21 cellular contexts compared by ENCODE assay signal in genomic region chr13:49516467-49516866, GRCh38. TPM values are rescaled to one million over a fixed set of nuclear protein-coding genes. Genes with fewer than 3 reads are reported as not detected.
DNase-seq lines count a peak whose midpoint lies in the region; ATAC-seq and TF ChIP-seq lines count a peak whose summit lies in the region.
"Had no signal": no experiment of that assay in that cellular context is flagged by ENCODE, and none has a peak within 500 bp of the region (broad histone marks: within the 10 kb centered on the region; RNA-seq: fewer than 3 reads in every experiment).

No MANE protein-coding gene starts in this region.

- H3K4me1 Mint-ChIP-seq in central memory CD8-positive, alpha-beta T cell, result peaks cover 27% of the 10 kb centered on the region
- H3K4me1 Mint-ChIP-seq in T-cell, result peaks cover 14 to 23% (median 23%) of the 10 kb centered on the region in 3 donors
- H3K4me1 Mint-ChIP-seq: CD14-positive monocyte had no signal

- H3K9me3 Mint-ChIP-seq in central memory CD8-positive, alpha-beta T cell, result no peaks in the 10 kb centered on the region
- H3K9me3 Mint-ChIP-seq in T-cell, result no peaks in the 10 kb centered on the region

- CTCF ChIA-PET in T-cell (lab: Charles Lee), result interaction anchor here in 1 of 2 donors (1.0 kb wide), 1 partner anchor 33 kb away, joined by 4 read pairs; no protein-coding TSS in a partner anchor

- H3K4me3 Mint-ChIP-seq in central memory CD8-positive, alpha-beta T cell, result no peak overlapping the region
- no peak overlapping the region for H3K4me3 Mint-ChIP-seq in T-cell
- H3K4me3 Mint-ChIP-seq: CD14-positive monocyte had no signal

- H3K4me1 ChIP-seq in thyroid gland, result peaks cover 10 to 15% of the 10 kb centered on the region in 2 donors
- H3K4me1 ChIP-seq: SJCRH30 had no signal

- WGBS in thyroid gland, 2 donors, result 50 to 52% methylated on average over 5 of the region's 5 CpGs

- no peak overlapping the region for H3K4me3 ChIP-seq in thyroid gland (replicated peaks in 1 of 3)
- H3K4me3 ChIP-seq: GM12878, SJCRH30 had no signal

- no peaks in the 10 kb centered on the region for H3K9me3 ChIP-seq in thyroid gland
- H3K9me3 ChIP-seq: SJCRH30 had no signal

- H3K27ac ChIP-seq in thyroid gland, result peak overlapping the region; percentile 33 to 52 (median 40)
- H3K27ac ChIP-seq: SJCRH30 had no signal

- no peaks in the 10 kb centered on the region for H3K27me3 Mint-ChIP-seq in central memory CD8-positive, alpha-beta T cell
- H3K27me3 Mint-ChIP-seq in T-cell, result no peaks in the 10 kb centered on the region

- ATAC-seq in left ventricle myocardium superior (peak; percentile 75), Right ventricle myocardium inferior (no peak), T-cell (replicated peaks in 1 of 4) (no peak)
- no peak for ATAC-seq in central memory CD8-positive, alpha-beta T cell (replicated peaks; ENCODE audit: extremely low read depth, poor library complexity, severe bottlenecking)
- ATAC-seq: GM12878, HCT116, PC-3 had no signal

- H3K27ac Mint-ChIP-seq in central memory CD8-positive, alpha-beta T cell (ENCODE audit: low read depth), result peak overlapping the region; percentile 52
- H3K27ac Mint-ChIP-seq in T-cell, result peak overlapping the region in 1 of 2 donors; percentile 24

- no peaks in the 10 kb centered on the region for H3K27me3 ChIP-seq in thyroid gland
- H3K27me3 ChIP-seq: SJCRH30 had no signal

- peaks cover 55% of the 10 kb centered on the region for H3K36me3 Mint-ChIP-seq in central memory CD8-positive, alpha-beta T cell (ENCODE audit: insufficient read depth)
- H3K36me3 Mint-ChIP-seq in T-cell, result peaks cover 67% of the 10 kb centered on the region

- POLR2A ChIA-PET in T-cell (lab: Charles Lee), result interaction anchor here in 1 of 2 donors (0.8 kb wide), 1 partner anchor 10 kb away, joined by 4 read pairs; no protein-coding TSS in a partner anchor

- no peak for TF ChIP-seq CTCF in thyroid gland (IDR thresholded peaks at IDR 0.05)

- peak; percentile 20 for DNase-seq in NCI-H2171 treated with DMSO at 0.1 percent for 48 hours (lab: John Stamatoyannopoulos, UW)
- DNase-seq in NCI-H2171 (lab: John Stamatoyannopoulos, UW), result no peak
- DNase-seq in left ventricle myocardium superior, result peak; percentile 54
- DNase-seq in Right ventricle myocardium inferior (ENCODE audit: missing footprints), result no peak
- DNase-seq in central memory CD8-positive, alpha-beta T cell (ENCODE audit: low spot score in 2 of 2), result no peak
- peak; percentile 81 to 82 for DNase-seq in thyroid gland
- no peak for DNase-seq in T-cell
- no peak for DNase-seq in HT-29 (ENCODE audit: low spot score)
- DNase-seq: 8988T, COR-L47, DMS153, GOT3, NCI-H1105, NCI-H345, NCI-H526, PC-3, RPMI8226, SJCRH30 had no signal

- no peak for TF ChIP-seq POLR2A in thyroid gland (IDR thresholded peaks at IDR 0.05)

- peaks cover 12 to 13% of the 10 kb centered on the region in 2 donors for H3K36me3 ChIP-seq in thyroid gland
- H3K36me3 ChIP-seq: SJCRH30 had no signal

- intact Hi-C loops in left ventricle myocardium superior (cut with micrococcal nuclease), result no loop called here
- intact Hi-C loops in Right ventricle myocardium inferior (cut with DNase I), result loop anchor here (10.0 kb wide), 1 partner anchor 212 kb away; no protein-coding TSS in a partner anchor
- intact Hi-C loops in thyroid gland (cut with DNase I), result no loop called here

RNA-seq across cellular contexts. Expression of gene PHF11, which starts 20.7 kb away (rescaled TPM):
- total RNA-seq in left ventricle myocardium superior, result 18.6 TPM
- total RNA-seq in Right ventricle myocardium inferior, result 20.0 TPM
- 10 to 100 TPM; 53.9 to 71.4 (median 64.2) TPM for total RNA-seq in thyroid gland
- total RNA-seq in T-cell, result 100 to 1,000 TPM in 3 of 5 donors, 10 to 100 TPM in 2; 94.0 to 119 (median 113) TPM
- 4.2 and 4.7 TPM in 2 replicates for total RNA-seq in HT-29 (2014; rRNA removed; shearing (Covaris generic))
- total RNA-seq: SJCRH30 had no signal

Comparison
In these comparisons a context has a peak if more than half of its experiments do, and no peak if none do; other contexts are left out.
1. DNase-seq: peak in NCI-H2171 treated with DMSO at 0.1 percent for 48 hours (single experiment), left ventricle myocardium superior (single experiment) and thyroid gland (2 of 2); none in NCI-H2171 (single experiment), Right ventricle myocardium inferior (single experiment), central memory CD8-positive, alpha-beta T cell (0 of 2), T-cell (0 of 34) and HT-29 (single experiment).